ENCODE assay signal across 19 cellular contexts in genomic region chr2:213252206-213252605, GRCh38. TPM values are rescaled to one million over a fixed set of nuclear protein-coding genes. Genes with fewer than 3 reads are reported as not detected.
DNase-seq lines count a peak whose midpoint lies in the region; ATAC-seq and TF ChIP-seq lines count a peak whose summit lies in the region.
"Had no signal": no experiment of that assay in that cellular context is flagged by ENCODE, and none has a peak within 500 bp of the region (broad histone marks: within the 10 kb centered on the region; RNA-seq: fewer than 3 reads in every experiment).

No MANE protein-coding gene starts in this region.

- H3K4me3 Mint-ChIP-seq in HFFc6 (peak overlapping the region; percentile 68; the same call in 1 of the 2 replicates), WTC11 (no peak overlapping the region)
- H3K4me3 Mint-ChIP-seq: CD14-positive monocyte, T-cell had no signal

- no peak overlapping the region for H3K4me2 ChIP-seq in neuronal stem cell (ENCODE audit: insufficient read depth, low read length, poor library complexity, severe bottlenecking)

- H3K27me3 Mint-ChIP-seq in HFFc6 (ENCODE audit: insufficient read depth) (peaks cover 2% of the 10 kb centered on the region; the same call in 1 of the 2 replicates), WTC11 (ENCODE audit: low read depth) (no peaks in the 10 kb centered on the region)
- H3K27me3 Mint-ChIP-seq: T-cell had no signal

- POLR2A ChIA-PET in WTC11 (lab: Charles Lee): no interaction called here

- H3K4me1 ChIP-seq in ACC112 (ENCODE audit: control insufficient read depth, insufficient read depth, low read length, unreplicated experiment) (peaks cover 18% of the 10 kb centered on the region), neuronal stem cell (ENCODE audit: control insufficient read depth in 2 of 2, insufficient read depth in 1 of 2, low read depth in 1 of 2, low read length in 2 of 2) (peaks cover 2 to 4% of the 10 kb centered on the region in 2 donors)
- H3K4me1 ChIP-seq: heart left ventricle, prostate gland had no signal

- DNase-seq in HFFc6 (no peak), WTC11 (ENCODE audit: low spot score) (no peak), neuronal stem cell (ENCODE audit: low spot score) (peak; percentile 57), G401 (ENCODE audit: low spot score) (no peak)
- DNase-seq: activated CD4-positive, alpha-beta T cell treated with anti-CD3 and anti-CD28 coated beads, Interleukin-2, amount 50 U/mL, for 1 hour; activated naive CD4-positive, alpha-beta T cell; activated T-cell treated with anti-CD3 and anti-CD28 coated beads for 4 hours; aorta; effector CD8-positive, alpha-beta T cell; heart left ventricle; stimulated activated naive CD4-positive, alpha-beta T cell treated with Interleukin-2 at 50 U/mL for 16 hours; T-cell; tibial artery had no signal

- H3K36me3 ChIP-seq in ACC112 (ENCODE audit: insufficient read depth, low read length) (no peaks in the 10 kb centered on the region), neuronal stem cell (replicated peaks in 1 of 2; ENCODE audit: control insufficient read depth in 2 of 2, insufficient read depth in 2 of 2, low read length in 2 of 2) (no peaks in the 10 kb centered on the region)
- H3K36me3 ChIP-seq: heart left ventricle, prostate gland, tibial artery had no signal

- no peaks in the 10 kb centered on the region for H3K27me3 ChIP-seq in ACC112 (ENCODE audit: insufficient read depth, low read length)
- no peaks in the 10 kb centered on the region for H3K27me3 ChIP-seq in neuronal stem cell (ENCODE audit: control insufficient read depth in 3 of 3, insufficient read depth in 3 of 3, low read depth in 1 of 3, low read length in 3 of 3)
- H3K27me3 ChIP-seq: heart left ventricle, tibial artery had no signal

- H2BK5ac ChIP-seq in neuronal stem cell (ENCODE audit: low read length): no peak overlapping the region

- no peaks in the 10 kb centered on the region for H3K79me1 ChIP-seq in neuronal stem cell (ENCODE audit: low read depth, low read length)

- H3K14ac ChIP-seq in neuronal stem cell (ENCODE audit: low read length): no peak overlapping the region

- H2BK12ac ChIP-seq in neuronal stem cell (ENCODE audit: low read length): no peak overlapping the region

- H3K27ac Mint-ChIP-seq in HFFc6 (peak overlapping the region; percentile 74; the same call in 1 of the 2 replicates), WTC11 (0 out of 2 replicates have a peak overlapping the region, but pooled peaks have one; percentile 47)
- H3K27ac Mint-ChIP-seq: CD14-positive monocyte, T-cell had no signal

- peak overlapping the region; percentile 9; the same call in 1 of the 2 replicates for H3K27ac ChIP-seq in ACC112 (ENCODE audit: low read depth, low read length)
- H3K27ac ChIP-seq in neuronal stem cell (replicated peaks; ENCODE audit: low read length): no peak overlapping the region
- H3K27ac ChIP-seq: heart left ventricle, prostate gland, tibial artery had no signal

- H3K4ac ChIP-seq in neuronal stem cell (ENCODE audit: low read length): no peak overlapping the region

- no peak overlapping the region for H4K91ac ChIP-seq in neuronal stem cell (ENCODE audit: low read depth, low read length, poor library complexity)

- TF ChIP-seq POLR2A in GM18505 (IDR thresholded peaks at IDR 0.05; ENCODE audit: borderline replicate concordance, extremely low read depth, insufficient read depth, insufficient read length): no peak

- in situ Hi-C loops in G401 (cut with HindIII; ENCODE audit: low sequenced_read_pairs): no loop called here

- CTCF ChIA-PET in WTC11 (lab: Charles Lee): interaction anchor here (0.6 to 0.7 kb wide), 2 partner anchors 32 to 713 kb away, joined by 3 read pairs; partner anchors contain the start of gene SPAG16

- ATAC-seq in WTC11 (no peak), GM18505 (IDR thresholded peaks at IDR 0.05; ENCODE audit: unreplicated experiment) (no peak), HG03175 (IDR thresholded peaks at IDR 0.05; ENCODE audit: unreplicated experiment) (no peak), HG03342 (IDR thresholded peaks at IDR 0.05; ENCODE audit: unreplicated experiment) (no peak)

- H2AK5ac ChIP-seq in neuronal stem cell (ENCODE audit: low read depth, low read length): no peak overlapping the region

- H3K4me3 ChIP-seq in ACC112 (ENCODE audit: low read depth, low read length) (no peak overlapping the region), neuronal stem cell (ENCODE audit: low read length in 2 of 2) (no peak overlapping the region)
- H3K4me3 ChIP-seq: heart left ventricle, prostate gland, tibial artery had no signal

- H2AFZ ChIP-seq in ACC112 (ENCODE audit: low read length, unreplicated experiment) (peak overlapping the region; percentile 75), neuronal stem cell (ENCODE audit: low read length) (no peak overlapping the region)

- H3K36me3 Mint-ChIP-seq in HFFc6 (ENCODE audit: low read depth): no peaks in the 10 kb centered on the region
- H3K36me3 Mint-ChIP-seq in WTC11: 0 out of 2 replicates have a peak, but pooled peaks cover 2% of the 10 kb centered on the region
- H3K36me3 Mint-ChIP-seq: CD14-positive monocyte, T-cell had no signal

- no peak overlapping the region for H3K23ac ChIP-seq in neuronal stem cell (ENCODE audit: low read depth, low read length, poor library complexity)

- H4K8ac ChIP-seq in neuronal stem cell (ENCODE audit: low read depth, low read length): no peak overlapping the region

- H2BK120ac ChIP-seq in neuronal stem cell (ENCODE audit: low read depth, low read length): no peak overlapping the region

- H3K9me3 Mint-ChIP-seq in HFFc6 (no peaks in the 10 kb centered on the region), WTC11 (peaks cover 9% of the 10 kb centered on the region; the same call in 1 of the 2 replicates)
- H3K9me3 Mint-ChIP-seq: T-cell had no signal

- no peak for TF ChIP-seq CTCF in HFFc6 (IDR thresholded peaks at IDR 0.05)
- no peak for TF ChIP-seq CTCF in WTC11 (IDR thresholded peaks at IDR 0.05)

- H3K18ac ChIP-seq in neuronal stem cell (ENCODE audit: low read length): no peak overlapping the region

- no peak overlapping the region for H2BK15ac ChIP-seq in neuronal stem cell (ENCODE audit: low read length)

- H3K9me3 ChIP-seq in neuronal stem cell (replicated peaks in 1 of 2; ENCODE audit: control insufficient read depth in 2 of 2, insufficient read depth in 1 of 2, low read depth in 1 of 2, low read length in 2 of 2): no peaks in the 10 kb centered on the region
- H3K9me3 ChIP-seq: heart left ventricle, prostate gland, tibial artery had no signal

- no peak overlapping the region for H3K9ac ChIP-seq in neuronal stem cell (ENCODE audit: low read depth, low read length, poor library complexity)

- H3K4me1 Mint-ChIP-seq in HFFc6 (ENCODE audit: low read depth) (peaks cover 31% of the 10 kb centered on the region), WTC11 (peaks cover 12% of the 10 kb centered on the region)
- H3K4me1 Mint-ChIP-seq: CD14-positive monocyte, T-cell had no signal

- no peaks in the 10 kb centered on the region for H3K79me2 ChIP-seq in ACC112 (ENCODE audit: control insufficient read depth, insufficient read depth, low read length, unreplicated experiment)

- WGBS in neuronal stem cell (ENCODE audit: extremely low coverage in 2 of 2, insufficient read length in 2 of 2, insufficient replicate concordance in 1 of 2), 2 donors: no CpG with 5 or more reads among the region's 1 CpG

TF ChIP-seq in WTC11, 78 proteins besides CTCF, POLR2A, EP300 and RAD21 (continues in another document):
- no peak for TF ChIP-seq ZNF425 (CRISPR knock-in tag; conservative IDR thresholded peaks at IDR 0.05)
- TF ChIP-seq ZNF396 (CRISPR knock-in tag; IDR thresholded peaks at IDR 0.05; ENCODE audit: borderline replicate concordance): no peak
- no peak for TF ChIP-seq CDX4 (CRISPR knock-in tag; IDR thresholded peaks at IDR 0.05; ENCODE audit: borderline replicate concordance)
- no peak for TF ChIP-seq PRRX2 (CRISPR knock-in tag; IDR thresholded peaks at IDR 0.05)
- TF ChIP-seq ZNF138 (CRISPR knock-in tag; conservative IDR thresholded peaks at IDR 0.05): no peak
- TF ChIP-seq MAX (CRISPR knock-in tag; IDR thresholded peaks at IDR 0.05): no peak
- TF ChIP-seq ZMAT4 (CRISPR knock-in tag; IDR thresholded peaks at IDR 0.05): no peak

RNA-seq across cellular contexts. Expression of gene SPAG16, which starts 32.1 kb away (rescaled TPM):
- total RNA-seq in HFFc6 (2021; fragmentation: NEBNext Ultra II Directional; extraction: Animal tissue kit (Norgen Biotek cat#: 25700)): 10 to 100 TPM; 15.4 to 20.0 (median 17.5) TPM
- total RNA-seq in WTC11 (2021): 16.0 to 19.9 TPM (median 19.3 TPM) in 3 replicates
- 49.9 TPM for polyA plus RNA-seq in neuronal stem cell (2013, experiment 1 of 2)
- polyA plus RNA-seq in neuronal stem cell (2013, experiment 2 of 2): 50.5 TPM
- total RNA-seq in G401 (2014; rRNA removed; shearing (Covaris generic)): 39.0 and 42.8 TPM in 2 replicates
